ENCODE assay signal across 8 cellular contexts in the genomic region with DNA sequence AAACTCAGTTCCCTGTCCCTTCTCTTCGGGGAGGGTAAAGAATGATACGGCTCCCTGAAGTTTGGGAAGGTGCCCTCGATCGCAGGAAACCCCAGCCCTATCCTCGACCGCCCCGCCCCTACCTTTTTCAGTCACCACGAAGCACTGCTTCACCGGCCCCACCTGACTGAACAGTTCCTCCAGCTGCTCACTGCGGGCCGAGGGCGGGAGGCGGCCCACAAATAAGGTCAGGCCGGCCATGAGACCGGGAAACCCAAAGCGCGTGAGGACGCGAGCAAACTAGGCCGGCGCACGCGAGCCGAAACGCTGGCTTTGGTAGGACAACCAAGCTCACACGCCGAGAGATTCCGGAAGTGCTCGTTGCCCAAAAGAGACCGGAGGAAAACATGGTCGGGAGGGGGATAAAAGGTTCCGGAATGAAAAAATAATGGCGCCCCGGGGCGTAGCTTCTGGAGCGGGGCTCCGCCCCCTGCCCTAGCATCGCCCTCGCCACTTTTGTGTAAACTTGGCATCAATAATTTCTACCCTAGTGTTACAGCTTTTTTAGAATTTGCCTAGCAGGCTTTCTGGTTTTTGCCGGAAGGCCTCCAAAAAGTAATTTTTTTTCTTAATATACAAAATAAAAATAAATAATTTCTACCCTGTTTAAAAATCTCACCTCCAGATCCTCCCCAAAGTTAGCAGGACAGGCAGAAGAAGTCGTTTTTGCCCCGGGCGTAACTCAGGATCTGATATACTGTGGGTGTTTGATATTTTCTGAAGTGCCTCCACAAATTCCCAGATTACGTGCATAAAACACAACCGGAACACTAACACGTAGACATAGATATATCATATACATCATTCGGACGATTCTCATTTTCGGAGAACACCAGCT. TPM values are rescaled to one million over a fixed set of nuclear protein-coding genes. Genes with fewer than 3 reads are reported as not detected.
DNase-seq lines count a peak whose midpoint lies in the region; ATAC-seq, FAIRE-seq and TF ChIP-seq lines count a peak whose summit lies in the region.

A gene with protein sequence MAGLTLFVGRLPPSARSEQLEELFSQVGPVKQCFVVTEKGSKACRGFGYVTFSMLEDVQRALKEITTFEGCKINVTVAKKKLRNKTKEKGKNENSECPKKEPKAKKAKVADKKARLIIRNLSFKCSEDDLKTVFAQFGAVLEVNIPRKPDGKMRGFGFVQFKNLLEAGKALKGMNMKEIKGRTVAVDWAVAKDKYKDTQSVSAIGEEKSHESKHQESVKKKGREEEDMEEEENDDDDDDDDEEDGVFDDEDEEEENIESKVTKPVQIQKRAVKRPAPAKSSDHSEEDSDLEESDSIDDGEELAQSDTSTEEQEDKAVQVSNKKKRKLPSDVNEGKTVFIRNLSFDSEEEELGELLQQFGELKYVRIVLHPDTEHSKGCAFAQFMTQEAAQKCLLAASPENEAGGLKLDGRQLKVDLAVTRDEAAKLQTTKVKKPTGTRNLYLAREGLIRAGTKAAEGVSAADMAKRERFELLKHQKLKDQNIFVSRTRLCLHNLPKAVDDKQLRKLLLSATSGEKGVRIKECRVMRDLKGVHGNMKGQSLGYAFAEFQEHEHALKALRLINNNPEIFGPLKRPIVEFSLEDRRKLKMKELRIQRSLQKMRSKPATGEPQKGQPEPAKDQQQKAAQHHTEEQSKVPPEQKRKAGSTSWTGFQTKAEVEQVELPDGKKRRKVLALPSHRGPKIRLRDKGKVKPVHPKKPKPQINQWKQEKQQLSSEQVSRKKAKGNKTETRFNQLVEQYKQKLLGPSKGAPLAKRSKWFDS (minus strand): TSS at position 355 of the 877 bp plus-strand sequence. CDS start 115 bp downstream, at position 240.

- H3K4ac ChIP-seq in H1 (replicated peaks; ENCODE audit: insufficient read length, low read depth, low read length): no peak within 1 kb of the TSS
- peak within 1 kb of the TSS in 1 of 2 experiments; percentile 42 for H3K4ac ChIP-seq in mesenchymal stem cell (ENCODE audit: low read depth in 1 of 2, low read length in 2 of 2)

- DNase-seq in COLO829 (ENCODE audit: low spot score) (peak; percentile 100), HS-27A (ENCODE audit: low read depth) (peak; percentile 71), NOMO-1 treated with DMSO at 0.1 percent for 48 hours (lab: John Stamatoyannopoulos, UW; ENCODE audit: unreplicated experiment) (peak; percentile 68), H1 (ENCODE audit: low read depth in 1 of 2, low spot score in 2 of 2) (peak; percentile 65 to 95), mesenchymal stem cell (peak; percentile 96)
- peak; percentile 65 for DNase-seq in activated CD8-positive, alpha-beta memory T cell treated with anti-CD3 and anti-CD28 coated beads for 4 hours (ENCODE audit: low read depth in 2 of 2)
- peak; percentile 53 for DNase-seq in stimulated activated CD8-positive, alpha-beta memory T cell treated with anti-CD3 and anti-CD28 coated beads, Interleukin-12 subunit alpha, Interleukin-12 subunit beta, amount 100 ng/mL, for 24 hours (ENCODE audit: extremely low read depth)

- WGBS in H1 (ENCODE audit: extremely low coverage in 1 of 2, insufficient coverage in 1 of 2, insufficient read length in 1 of 2, insufficient replicate concordance in 2 of 2, low coverage in 1 of 2, low lambda C conversion rate in 2 of 2, missing lambda C conversion rate in 1 of 2), 2 experiments: 17% methylated on average over 48 of the region's 49 CpGs; no CpG with 5 or more reads in 1 of the 2 experiments
- WGBS in mesenchymal stem cell: 15% methylated on average over 44 of the region's 49 CpGs

- H3K4me3 ChIP-seq in H1 (ENCODE audit: extremely low read depth in 1 of 4, insufficient read depth in 2 of 4, low read depth in 3 of 4, low read length in 4 of 4) (peak within 1 kb of the TSS; percentile 67 to 90 (median 88)), mesenchymal stem cell (ENCODE audit: insufficient read depth in 1 of 2, low read depth in 1 of 2, low read length in 2 of 2) (peak within 1 kb of the TSS; percentile 89 to 94)

- H3K9me3 ChIP-seq in H1 (ENCODE audit: insufficient read depth in 2 of 2, low read depth in 1 of 2, low read length in 1 of 2) (no peaks in the 10 kb centered on the region), mesenchymal stem cell (ENCODE audit: control insufficient read depth, low read length) (no peaks in the 10 kb centered on the region)

- H3K79me2 ChIP-seq in H1 (ENCODE audit: control insufficient read depth in 1 of 2, insufficient read depth in 2 of 2, low read length in 2 of 2): peaks cover 18 to 34% of the 10 kb centered on the region in 2 experiments

- POLR2A ChIA-PET in H1 (lab: Charles Lee; ENCODE audit: partially characterized antibody): interaction anchor here (0.7 to 1.6 kb wide), 10 partner anchors 10 to 529 kb away, joined by 3 to 7 read pairs (median 4); no protein-coding TSS in a partner anchor

- H3K9ac ChIP-seq in H1 (replicated peaks in 1 of 4; ENCODE audit: extremely low read depth in 1 of 4, low read depth in 3 of 4, low read length in 3 of 4): peak within 1 kb of the TSS; percentile 59 to 91 (median 77)
- H3K9ac ChIP-seq in mesenchymal stem cell (ENCODE audit: low read length): peak within 1 kb of the TSS; percentile 97

- H3K27ac ChIP-seq in H1 (ENCODE audit: low read depth, low read length): peak within 1 kb of the TSS; percentile 90
- peak within 1 kb of the TSS; percentile 82 for H3K27ac ChIP-seq in mesenchymal stem cell (ENCODE audit: low read length, poor library complexity, severe bottlenecking)

- H4K91ac ChIP-seq in H1 (replicated peaks; ENCODE audit: insufficient read length, low read length) (peak within 1 kb of the TSS; percentile 61), mesenchymal stem cell (ENCODE audit: low read length) (peak within 1 kb of the TSS; percentile 30)

- H2AFZ ChIP-seq in H1 (ENCODE audit: low read length): peak within 1 kb of the TSS; percentile 90
- H2AFZ ChIP-seq in mesenchymal stem cell (ENCODE audit: low read depth, low read length): peak within 1 kb of the TSS; percentile 87

- peaks cover 4% of the 10 kb centered on the region; the same call in 1 of the 2 replicates for H3K23me2 ChIP-seq in H1 (ENCODE audit: low read depth, low read length)

- H3K36me3 ChIP-seq in H1 (ENCODE audit: control insufficient read depth in 2 of 4, insufficient read depth in 4 of 4, low read length in 3 of 4) (peaks cover 2 to 7% (median 7%) of the 10 kb centered on the region in 4 experiments; a peak in 5 of 8 replicates), mesenchymal stem cell (ENCODE audit: control insufficient read depth in 1 of 2, insufficient read depth in 2 of 2, low read depth in 1 of 2, low read length in 2 of 2) (peaks cover 0 to 14% of the 10 kb centered on the region in 2 experiments)

- H3K56ac ChIP-seq in H1 (replicated peaks; ENCODE audit: insufficient read length, low read depth, low read length): peak within 1 kb of the TSS; percentile 74

- H2BK15ac ChIP-seq in H1 (ENCODE audit: low read length) (no peak within 1 kb of the TSS; the same call in 1 of the 2 replicates), mesenchymal stem cell (ENCODE audit: low read depth, poor library complexity, severe bottlenecking) (no peak within 1 kb of the TSS)

- CTCF ChIA-PET in H1 (lab: Charles Lee; ENCODE audit: partially characterized antibody): interaction anchor here (0.6 to 13.6 kb wide), 8 partner anchors 10 to 126 kb away, joined by 3 to 345 read pairs (median 5); no protein-coding TSS in a partner anchor

- peak within 1 kb of the TSS; percentile 92 for H4K5ac ChIP-seq in H1 (ENCODE audit: insufficient read length, low read depth, low read length)

- H3K4me2 ChIP-seq in H1 (ENCODE audit: insufficient read depth in 1 of 2, low read depth in 2 of 2, low read length in 2 of 2) (peak within 1 kb of the TSS; percentile 78 to 92), mesenchymal stem cell (ENCODE audit: low read length, poor library complexity, severe bottlenecking) (peak within 1 kb of the TSS; percentile 83)

- no peak for TF ChIP-seq EP300 in H1 (IDR thresholded peaks at IDR 0.05; ENCODE audit: borderline replicate concordance in 1 of 2, low read depth in 2 of 2, low read length in 2 of 2)

- peaks cover 0 to 5% (median 4%) of the 10 kb centered on the region in 4 experiments; a peak in 3 of 7 replicates for H3K4me1 ChIP-seq in H1 (replicated peaks in 1 of 4; ENCODE audit: control insufficient read depth in 3 of 4, insufficient read depth in 4 of 4, low read length in 3 of 4)
- H3K4me1 ChIP-seq in mesenchymal stem cell (ENCODE audit: control insufficient read depth, insufficient read depth, low read depth, low read length): peaks cover 2% of the 10 kb centered on the region

- H4K20me1 ChIP-seq in H1 (replicated peaks in 1 of 2; ENCODE audit: control insufficient read depth in 1 of 2, insufficient read depth in 2 of 2, low read length in 2 of 2): peaks cover 0 to 2% of the 10 kb centered on the region in 2 experiments

- H3K27me3 ChIP-seq in H1 (replicated peaks in 1 of 4; ENCODE audit: control insufficient read depth in 3 of 4, extremely low read depth in 1 of 4, insufficient read depth in 3 of 4, low read length in 3 of 4) (peaks cover under 1 to 7% (median 2%) of the 10 kb centered on the region in 4 experiments; a peak in 6 of 7 replicates), mesenchymal stem cell (ENCODE audit: control insufficient read depth in 1 of 2, insufficient read depth in 1 of 2, low read length in 2 of 2) (peaks cover 11 to 12% of the 10 kb centered on the region in 2 experiments)

- no peak within 1 kb of the TSS for H2BK20ac ChIP-seq in H1 (ENCODE audit: low read length)

- no peak for TF ChIP-seq CTCF in H1 (IDR thresholded peaks at IDR 0.05; ENCODE audit: control extremely low read depth in 1 of 3, insufficient read depth in 1 of 3, low read depth in 1 of 3, low read length in 3 of 3)

- H2BK12ac ChIP-seq in H1 (ENCODE audit: low read depth, low read length): no peak within 1 kb of the TSS
- no peak within 1 kb of the TSS for H2BK12ac ChIP-seq in mesenchymal stem cell (ENCODE audit: low read length in 2 of 2)

- H2BK120ac ChIP-seq in H1 (replicated peaks; ENCODE audit: low read depth, low read length): no peak within 1 kb of the TSS
- no peak within 1 kb of the TSS for H2BK120ac ChIP-seq in mesenchymal stem cell (ENCODE audit: low read depth, low read length)

- no peak within 1 kb of the TSS for H2AK5ac ChIP-seq in H1 (ENCODE audit: low read depth, low read length)
- H2AK5ac ChIP-seq in mesenchymal stem cell (ENCODE audit: low read length, severe bottlenecking): no peak within 1 kb of the TSS

- peaks cover 6% of the 10 kb centered on the region for H3K79me1 ChIP-seq in H1 (ENCODE audit: low read depth, low read length)
- peaks cover 17% of the 10 kb centered on the region for H3K79me1 ChIP-seq in mesenchymal stem cell (replicated peaks; ENCODE audit: low read length, poor library complexity, severe bottlenecking)

- no peak within 1 kb of the TSS for H3K23ac ChIP-seq in H1 (ENCODE audit: insufficient read length)
- no peak within 1 kb of the TSS for H3K23ac ChIP-seq in mesenchymal stem cell (ENCODE audit: low read length in 2 of 2)

- H3K14ac ChIP-seq in H1 (ENCODE audit: insufficient read length) (no peak within 1 kb of the TSS), mesenchymal stem cell (ENCODE audit: low read length in 2 of 2) (no peak within 1 kb of the TSS)

- no peak for FAIRE-seq in H1 (lab: Jason Lieb, UNC)

- peak; percentile 91 for ATAC-seq in GM19468 (IDR thresholded peaks at IDR 0.05; ENCODE audit: extremely low read depth, unreplicated experiment)

- peak within 1 kb of the TSS; percentile 87; the same call in 1 of the 2 replicates for H2BK5ac ChIP-seq in H1 (ENCODE audit: low read depth, low read length)
- no peak within 1 kb of the TSS for H2BK5ac ChIP-seq in mesenchymal stem cell (ENCODE audit: low read depth, low read length, poor library complexity, severe bottlenecking)

- peak within 1 kb of the TSS; percentile 92 for H3K18ac ChIP-seq in H1 (ENCODE audit: extremely low read depth, low read length)
- peak within 1 kb of the TSS in 1 of 2 experiments; percentile 81 for H3K18ac ChIP-seq in mesenchymal stem cell (ENCODE audit: low read depth in 1 of 2, low read length in 2 of 2)

- TF ChIP-seq POLR2A in H1 (IDR thresholded peaks at IDR 0.05; ENCODE audit: control extremely low read depth in 1 of 2, low read depth in 2 of 2, low read length in 2 of 2): peak; percentile 85 to 91

- H4K8ac ChIP-seq in H1 (ENCODE audit: extremely low read depth, insufficient read depth, low read length) (peak within 1 kb of the TSS; percentile 97), mesenchymal stem cell (ENCODE audit: low read length) (peak within 1 kb of the TSS; percentile 94)

- 0 out of 4 replicates have a peak, but pooled peaks of 1 of the 2 experiments have one; percentile 9 for TF ChIP-seq RAD21 in H1 (IDR thresholded peaks at IDR 0.05 in 1 of 2, conservative IDR thresholded peaks at IDR 0.05 in 1 of 2; ENCODE audit: low read depth in 2 of 2, low read length in 2 of 2)

RNA-seq across cellular contexts. Expression of the gene that starts here (rescaled TPM):
- total RNA-seq in H1 (2021; fragmentation: NEBNext Ultra II Directional; extraction: Animal tissue kit (Norgen Biotek cat#: 25700)): 65.3 and 68.0 TPM in 2 replicates
- polyA plus RNA-seq in H1 (2011; rRNA removed): 9.6 and 12.8 TPM in 2 replicates
- 22.5 TPM for polyA plus RNA-seq in H1 (2011; cell fraction: cytosol; rRNA removed)
- polyA plus RNA-seq in H1 (2011; cell fraction: nucleus; rRNA removed): 29.4 TPM
- 42.6 to 66.7 TPM (median 46.6 TPM) in 4 replicates for polyA plus RNA-seq in H1 (2012, experiment 1 of 2)
- polyA plus RNA-seq in H1 (2012, experiment 2 of 2): 5.3 TPM
- 33.8 TPM for polyA plus RNA-seq in H1 (2013, experiment 1 of 2)
- polyA plus RNA-seq in H1 (2013, experiment 2 of 2): 32.7 TPM
- polyA minus RNA-seq in H1 (2011; rRNA and poly(A)+ RNA removed): 15.3 and 17.3 TPM in 2 replicates
- 27.2 TPM for polyA minus RNA-seq in H1 (2011; cell fraction: cytosol; rRNA and poly(A)+ RNA removed)
- 21.5 TPM for polyA minus RNA-seq in H1 (2011; cell fraction: nucleus; rRNA and poly(A)+ RNA removed)
- polyA plus RNA-seq in mesenchymal stem cell (2013, experiment 1 of 2): 19.5 TPM
- polyA plus RNA-seq in mesenchymal stem cell (2013, experiment 2 of 2): 17.7 TPM

Comparison
In these comparisons a context has a peak if more than half of its experiments do, and no peak if none do; other contexts are left out.
1. Peak in every context shown above with its lines: DNase-seq, ATAC-seq, H3K4me3 ChIP-seq and H3K27ac ChIP-seq.